10 cellular contexts compared by ENCODE assay signal in genomic region chr3:474828-475227, GRCh38.
"Had no signal": no experiment of that assay in that cellular context is flagged by ENCODE, and none has a peak within 500 bp of the region (broad histone marks: within the 10 kb centered on the region; RNA-seq: fewer than 3 reads in every experiment).

No MANE protein-coding gene starts in this region.

- H3K9ac ChIP-seq: KMS-11 had no signal

- ATAC-seq: GM23338, HCT116 had no signal

- H3K36me3 ChIP-seq: HAP-1 had no signal

- H2AFZ ChIP-seq: GM23338 had no signal

- DNase-seq: H7, HFFc6, IMR-90, Karpas-422, KBM-7 had no signal

- H3K27ac ChIP-seq: HL-60, KMS-11 had no signal

- H3K4me3 ChIP-seq: GM23338, HAP-1 had no signal

- H3K4me2 ChIP-seq: GM23338, KMS-11 had no signal
